ENCODE assay signal across 18 cellular contexts in the genomic region with DNA sequence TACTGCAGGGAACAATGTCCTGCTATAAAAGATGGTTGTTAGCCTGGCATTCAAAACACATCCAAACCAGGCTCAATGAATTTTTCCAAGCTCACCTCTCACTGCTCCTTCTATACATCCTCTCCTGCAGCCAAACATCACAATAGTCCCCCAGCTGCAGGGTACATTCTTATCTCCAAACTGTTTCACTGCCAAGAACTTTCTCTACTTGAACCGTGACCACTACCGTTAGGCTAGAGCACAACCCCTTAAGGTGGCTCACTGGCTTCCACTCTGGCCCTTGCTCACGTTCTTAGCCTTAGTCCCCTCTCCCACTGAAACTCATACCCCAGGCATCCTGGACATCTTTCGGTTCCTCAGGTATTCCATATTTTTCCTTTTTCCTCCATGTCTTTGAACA. TPM values are rescaled to one million over a fixed set of nuclear protein-coding genes. Genes with fewer than 3 reads are reported as not detected.
DNase-seq lines count a peak whose midpoint lies in the region; ATAC-seq and TF ChIP-seq lines count a peak whose summit lies in the region.
"Had no signal": no experiment of that assay in that cellular context is flagged by ENCODE, and none has a peak within 500 bp of the region (broad histone marks: within the 10 kb centered on the region; RNA-seq: fewer than 3 reads in every experiment).

No MANE protein-coding gene starts in this region.

- ATAC-seq in activated CD8-positive, alpha-beta memory T cell treated with anti-CD3 and anti-CD28 coated beads, Interleukin-2, amount 10 ng/mL, durations not matched to agents 7 days and 5 days = no peak
- no peak for ATAC-seq in CD8-positive, alpha-beta T cell
- ATAC-seq in central memory CD8-positive, alpha-beta T cell (replicated peaks; ENCODE audit: extremely low read depth, poor library complexity, severe bottlenecking) = no peak
- ATAC-seq in naive thymus-derived CD8-positive, alpha-beta T cell = no peak

- no peak overlapping the region for H3K4me3 ChIP-seq in CD8-positive, alpha-beta T cell (ENCODE audit: low read depth, low read length)
- H3K4me3 ChIP-seq in Peyer's patch = no peak overlapping the region

- peaks cover 2% of the 10 kb centered on the region for H3K4me1 Mint-ChIP-seq in activated CD8-positive, alpha-beta memory T cell treated with anti-CD3 and anti-CD28 coated beads, Interleukin-2, amount 10 ng/mL, durations not matched to agents 7 days and 5 days
- H3K4me1 Mint-ChIP-seq in CD8-positive, alpha-beta T cell (ENCODE audit: low read depth) = peaks cover 31% of the 10 kb centered on the region
- peaks cover 37% of the 10 kb centered on the region for H3K4me1 Mint-ChIP-seq in central memory CD8-positive, alpha-beta T cell
- H3K4me1 Mint-ChIP-seq in naive thymus-derived CD8-positive, alpha-beta T cell = peaks cover 28 to 48% (median 39%) of the 10 kb centered on the region in 4 donors

- peaks cover 13% of the 10 kb centered on the region for H3K9me3 Mint-ChIP-seq in activated CD8-positive, alpha-beta memory T cell treated with anti-CD3 and anti-CD28 coated beads, Interleukin-2, amount 10 ng/mL, durations not matched to agents 7 days and 5 days (ENCODE audit: low read depth)
- peaks cover 12% of the 10 kb centered on the region for H3K9me3 Mint-ChIP-seq in CD8-positive, alpha-beta T cell
- H3K9me3 Mint-ChIP-seq in central memory CD8-positive, alpha-beta T cell = peaks cover 8% of the 10 kb centered on the region
- peaks cover 9 to 27% (median 16%) of the 10 kb centered on the region in 9 donors for H3K9me3 Mint-ChIP-seq in naive thymus-derived CD8-positive, alpha-beta T cell

- TF ChIP-seq POLR2A in Peyer's patch (IDR thresholded peaks at IDR 0.05) = no peak

- H3K36me3 Mint-ChIP-seq in activated CD8-positive, alpha-beta memory T cell treated with anti-CD3 and anti-CD28 coated beads, Interleukin-2, amount 10 ng/mL, durations not matched to agents 7 days and 5 days = peaks cover 52% of the 10 kb centered on the region
- peaks cover 93% of the 10 kb centered on the region for H3K36me3 Mint-ChIP-seq in CD8-positive, alpha-beta T cell
- peaks cover 48% of the 10 kb centered on the region for H3K36me3 Mint-ChIP-seq in central memory CD8-positive, alpha-beta T cell (ENCODE audit: insufficient read depth)
- peaks cover 29 to 93% (median 61%) of the 10 kb centered on the region in 3 donors for H3K36me3 Mint-ChIP-seq in naive thymus-derived CD8-positive, alpha-beta T cell

- no peak overlapping the region for H3K27ac ChIP-seq in CD8-positive, alpha-beta T cell (ENCODE audit: low read depth, low read length)
- no peak overlapping the region for H3K27ac ChIP-seq in Peyer's patch
- H3K27ac ChIP-seq: HL-60 had no signal

- intact Hi-C loops in CD8-positive, alpha-beta T cell (cut with DNase I, micrococcal nuclease) = loop anchor here in 1 of 2 experiments (5.0 kb wide), 1 partner anchor 36 kb away; the partner anchor contains the start of gene CCDC69

- H3K27me3 Mint-ChIP-seq in activated CD8-positive, alpha-beta memory T cell treated with anti-CD3 and anti-CD28 coated beads, Interleukin-2, amount 10 ng/mL, durations not matched to agents 7 days and 5 days = no peaks in the 10 kb centered on the region
- H3K27me3 Mint-ChIP-seq in CD8-positive, alpha-beta T cell (ENCODE audit: low read depth) = no peaks in the 10 kb centered on the region
- H3K27me3 Mint-ChIP-seq in central memory CD8-positive, alpha-beta T cell = no peaks in the 10 kb centered on the region
- H3K27me3 Mint-ChIP-seq in naive thymus-derived CD8-positive, alpha-beta T cell = no peaks in the 10 kb centered on the region

- H3K4me1 ChIP-seq in CD8-positive, alpha-beta T cell (ENCODE audit: insufficient read depth, low read length) = peaks cover under 1% of the 10 kb centered on the region
- H3K4me1 ChIP-seq in Peyer's patch = no peaks in the 10 kb centered on the region

- H3K27me3 ChIP-seq in CD8-positive, alpha-beta T cell (ENCODE audit: insufficient read depth, low read length) = no peaks in the 10 kb centered on the region
- H3K27me3 ChIP-seq in Peyer's patch = no peaks in the 10 kb centered on the region

- CTCF ChIA-PET in activated CD8-positive, alpha-beta memory T cell treated with anti-CD3 and anti-CD28 coated beads, Interleukin-2, amount 10 ng/mL, durations not matched to agents 7 days and 5 days (lab: Charles Lee) = no interaction called here
- CTCF ChIA-PET in CD8-positive, alpha-beta T cell (lab: Charles Lee) = interaction anchor here (0.6 to 2.0 kb wide), 5 partner anchors 14 to 105 kb away, joined by 3 to 7 read pairs (median 4); no protein-coding TSS in a partner anchor

- DNase-seq in activated CD8-positive, alpha-beta memory T cell treated with anti-CD3 and anti-CD28 coated beads, Interleukin-2, amount 10 ng/mL, durations not matched to agents 7 days and 5 days = no peak
- DNase-seq in activated CD8-positive, alpha-beta memory T cell treated with anti-CD3 and anti-CD28 coated beads, Interleukin-2, amount 50 U/mL, for 4 hours = no peak
- peak in 1 of 7 experiments; percentile 17 for DNase-seq in CD8-positive, alpha-beta T cell
- DNase-seq in central memory CD8-positive, alpha-beta T cell (ENCODE audit: low spot score in 2 of 2) = no peak
- no peak for DNase-seq in naive thymus-derived CD8-positive, alpha-beta T cell
- no peak for DNase-seq in NCI-H82 (lab: John Stamatoyannopoulos, UW)
- DNase-seq in Peyer's patch = no peak
- DNase-seq in occipital lobe (lab: John Stamatoyannopoulos, UW) = no peak
- DNase-seq: 8988T; GF-D8; GOT3; NCI-H1417 treated with DMSO at 0.1 percent for 48 hours; NCI-H2029; NCI-H2171; NCI-H446; NCI-H69; NK-92 treated with Interleukin-12 subunit alpha and Interleukin-12 subunit beta, amount 100 ng/mL, for 24 hours had no signal

- POLR2A ChIA-PET in CD8-positive, alpha-beta T cell (lab: Charles Lee) = no interaction called here
- POLR2A ChIA-PET in naive thymus-derived CD8-positive, alpha-beta T cell (lab: Charles Lee) = interaction anchor here (1.0 to 1.6 kb wide), 2 partner anchors 22 to 66 kb away, joined by 4 to 9 read pairs; partner anchors contain the start of gene GM2A

- peaks cover 71% of the 10 kb centered on the region for H3K36me3 ChIP-seq in CD8-positive, alpha-beta T cell (ENCODE audit: insufficient read depth, low read length)
- H3K36me3 ChIP-seq in Peyer's patch = peaks cover 0 to 22% (median 0%) of the 10 kb centered on the region in 3 donors

- peak overlapping the region; percentile 10 for H3K27ac Mint-ChIP-seq in activated CD8-positive, alpha-beta memory T cell treated with anti-CD3 and anti-CD28 coated beads, Interleukin-2, amount 10 ng/mL, durations not matched to agents 7 days and 5 days
- peak overlapping the region; percentile 79 for H3K27ac Mint-ChIP-seq in CD8-positive, alpha-beta T cell
- H3K27ac Mint-ChIP-seq in central memory CD8-positive, alpha-beta T cell (ENCODE audit: low read depth) = peak overlapping the region; percentile 68
- peak overlapping the region; percentile 11 to 83 (median 68) for H3K27ac Mint-ChIP-seq in naive thymus-derived CD8-positive, alpha-beta T cell

- no peaks in the 10 kb centered on the region for H3K9me3 ChIP-seq in CD8-positive, alpha-beta T cell (ENCODE audit: low read length)
- no peaks in the 10 kb centered on the region for H3K9me3 ChIP-seq in Peyer's patch

- TF ChIP-seq CTCF in CD8-positive, alpha-beta T cell (IDR thresholded peaks at IDR 0.05) = no peak
- no peak for TF ChIP-seq CTCF in Peyer's patch (IDR thresholded peaks at IDR 0.05)

- H3K4me3 Mint-ChIP-seq in activated CD8-positive, alpha-beta memory T cell treated with anti-CD3 and anti-CD28 coated beads, Interleukin-2, amount 10 ng/mL, durations not matched to agents 7 days and 5 days = no peak overlapping the region
- no peak overlapping the region for H3K4me3 Mint-ChIP-seq in CD8-positive, alpha-beta T cell
- H3K4me3 Mint-ChIP-seq in central memory CD8-positive, alpha-beta T cell = no peak overlapping the region
- no peak overlapping the region for H3K4me3 Mint-ChIP-seq in naive thymus-derived CD8-positive, alpha-beta T cell

RNA-seq across cellular contexts. Expression of gene ANXA6, which starts 29.0 kb away (rescaled TPM):
- total RNA-seq in activated CD8-positive, alpha-beta memory T cell treated with anti-CD3 and anti-CD28 coated beads, Interleukin-2, amount 10 ng/mL, durations not matched to agents 7 days and 5 days = 100 to 1,000 TPM; 623 to 640 TPM
- 10 to 100 TPM; 83.5 to 89.4 TPM for total RNA-seq in CD8-positive, alpha-beta T cell
- 100 to 1,000 TPM; 334 to 359 TPM for total RNA-seq in naive thymus-derived CD8-positive, alpha-beta T cell
- polyA plus RNA-seq in naive thymus-derived CD8-positive, alpha-beta T cell = 100 to 1,000 TPM; 242 to 318 (median 254) TPM
- 100 to 1,000 TPM in 1 of 4 donors, 10 to 100 TPM in 3; 11.2 to 228 (median 30.1) TPM for total RNA-seq in Peyer's patch
- 74.7 TPM for total RNA-seq in occipital lobe

RNA-seq across cellular contexts. Expression of gene CCDC69, which starts 37.4 kb away (rescaled TPM):
- total RNA-seq in activated CD8-positive, alpha-beta memory T cell treated with anti-CD3 and anti-CD28 coated beads, Interleukin-2, amount 10 ng/mL, durations not matched to agents 7 days and 5 days = 10 to 100 TPM; 73.1 to 89.1 TPM
- 10 to 100 TPM; 96.3 to 98.5 TPM for total RNA-seq in CD8-positive, alpha-beta T cell
- total RNA-seq in naive thymus-derived CD8-positive, alpha-beta T cell = 100 to 1,000 TPM; 131 to 151 TPM
- polyA plus RNA-seq in naive thymus-derived CD8-positive, alpha-beta T cell = 100 to 1,000 TPM in 1 of 3 donors, 10 to 100 TPM in 2; 79.8 to 130 (median 98.1) TPM
- 10 to 100 TPM; 15.8 to 86.6 (median 33.3) TPM for total RNA-seq in Peyer's patch
- total RNA-seq in occipital lobe = 0.78 TPM

Comparison
In these comparisons a context has a peak if more than half of its experiments do, and no peak if none do; other contexts are left out.
1. H3K27ac Mint-ChIP-seq: peak in every context shown above with its lines; median percentile 79 in CD8-positive, alpha-beta T cell; 68 in central memory CD8-positive, alpha-beta T cell; 68 in naive thymus-derived CD8-positive, alpha-beta T cell; 10 in activated CD8-positive, alpha-beta memory T cell treated with anti-CD3 and anti-CD28 coated beads, Interleukin-2, amount 10 ng/mL, durations not matched to agents 7 days and 5 days.